ENCODE assay signal across 1 cellular context in the genomic region with DNA sequence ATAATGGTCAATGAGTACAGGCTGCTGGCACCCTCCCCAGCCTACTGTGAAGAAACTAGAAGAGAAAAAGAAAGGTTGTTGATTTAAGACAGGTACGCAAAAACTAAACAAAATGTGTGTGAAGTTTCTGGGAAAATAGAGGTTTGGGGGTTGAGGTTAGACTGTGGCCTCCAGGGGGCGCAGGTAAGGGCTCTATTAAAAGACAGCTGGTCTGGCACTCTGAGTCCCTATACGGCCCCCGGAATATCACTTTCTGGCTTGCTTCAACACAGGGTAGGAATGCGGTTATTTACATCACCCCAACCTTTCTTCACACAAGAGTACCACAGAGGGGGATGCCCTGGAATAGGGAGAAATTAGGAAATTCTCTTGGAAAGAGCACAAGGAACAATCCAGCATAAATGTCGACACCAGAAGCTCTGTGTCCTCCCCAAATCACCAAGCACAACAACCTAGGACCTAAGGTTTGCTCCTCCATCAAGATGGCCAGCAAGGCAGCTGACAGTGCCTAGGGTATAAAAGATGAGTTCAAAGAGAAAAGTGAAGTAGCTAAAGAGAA.
TF ChIP-seq lines count a peak whose summit lies in the region.

No MANE protein-coding gene starts in this region.

TF ChIP-seq in GM12878, 131 proteins besides CTCF, POLR2A, EP300 and RAD21 (continued from another document):
- no peak for TF ChIP-seq MTA3 (IDR thresholded peaks at IDR 0.05; ENCODE audit: borderline replicate concordance, low read length)
- TF ChIP-seq, protein P1, sequence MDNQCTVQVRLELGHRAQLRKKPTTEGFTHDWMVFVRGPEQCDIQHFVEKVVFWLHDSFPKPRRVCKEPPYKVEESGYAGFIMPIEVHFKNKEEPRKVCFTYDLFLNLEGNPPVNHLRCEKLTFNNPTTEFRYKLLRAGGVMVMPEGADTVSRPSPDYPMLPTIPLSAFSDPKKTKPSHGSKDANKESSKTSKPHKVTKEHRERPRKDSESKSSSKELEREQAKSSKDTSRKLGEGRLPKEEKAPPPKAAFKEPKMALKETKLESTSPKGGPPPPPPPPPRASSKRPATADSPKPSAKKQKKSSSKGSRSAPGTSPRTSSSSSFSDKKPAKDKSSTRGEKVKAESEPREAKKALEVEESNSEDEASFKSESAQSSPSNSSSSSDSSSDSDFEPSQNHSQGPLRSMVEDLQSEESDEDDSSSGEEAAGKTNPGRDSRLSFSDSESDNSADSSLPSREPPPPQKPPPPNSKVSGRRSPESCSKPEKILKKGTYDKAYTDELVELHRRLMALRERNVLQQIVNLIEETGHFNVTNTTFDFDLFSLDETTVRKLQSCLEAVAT (IDR thresholded peaks at IDR 0.05) = no peak
- TF ChIP-seq TAF1 (IDR thresholded peaks at IDR 0.05; ENCODE audit: borderline replicate concordance, low read depth, low read length) = no peak
- TF ChIP-seq PAX8 (IDR thresholded peaks at IDR 0.05) = no peak
- no peak for TF ChIP-seq SIN3A (IDR thresholded peaks at IDR 0.05; ENCODE audit: low read depth, low read length)
- no peak for TF ChIP-seq SIX5 (IDR thresholded peaks at IDR 0.05; ENCODE audit: low read depth, low read length, severe bottlenecking)
